ENCODE assay signal across 28 cellular contexts in genomic region chr9:83800236-83801033, GRCh38.
"Had no signal": no experiment of that assay in that cellular context is flagged by ENCODE, and none has a peak within 500 bp of the region (broad histone marks: within the 10 kb centered on the region; RNA-seq: fewer than 3 reads in every experiment).

No MANE protein-coding gene starts in this region.

- H3K9me3 ChIP-seq: esophagus muscularis mucosa, gastroesophageal sphincter, heart left ventricle, left lung, mucosa of descending colon, right lobe of liver, stomach, thyroid gland had no signal

- H3K27ac Mint-ChIP-seq: dendritic cell treated with granulocyte-macrophage colony-stimulating factor and Interleukin-4, amounts not matched to agents 40 ng/mL and 50 ng/mL, for 4 days; mesothelial cell of epicardium; naive B cell; natural killer cell treated with Interleukin-12 subunit alpha and Interleukin-12 subunit beta and Interleukin-15 and Interleukin-18, amount 100 ng/mL, for 72 hours; neural progenitor cell; progenitor cell of endocrine pancreas; type B pancreatic cell had no signal

- H3K9ac ChIP-seq: neural progenitor cell, parathyroid adenoma had no signal

- H2AFZ ChIP-seq: hepatocyte, neural progenitor cell, parathyroid adenoma had no signal

- H3K4me1 ChIP-seq: foreskin keratinocyte, heart left ventricle, left lung, neural progenitor cell, parathyroid adenoma, right lobe of liver, stomach, thyroid gland had no signal

- H3K79me2 ChIP-seq: hepatocyte, parathyroid adenoma had no signal

- H3K9me3 Mint-ChIP-seq: dendritic cell treated with granulocyte-macrophage colony-stimulating factor and Interleukin-4, amounts not matched to agents 40 ng/mL and 50 ng/mL, for 4 days; mesothelial cell of epicardium; naive B cell; natural killer cell treated with Interleukin-12 subunit alpha and Interleukin-12 subunit beta and Interleukin-15 and Interleukin-18, amount 100 ng/mL, for 72 hours; type B pancreatic cell had no signal

- H3K27ac ChIP-seq: esophagus muscularis mucosa, foreskin keratinocyte, gastroesophageal sphincter, heart left ventricle, hepatocyte, left lung, neural progenitor cell, parathyroid adenoma, right lobe of liver, stomach, thyroid gland had no signal

- H3K4me2 ChIP-seq: hepatocyte, neural progenitor cell, smooth muscle cell had no signal

- FAIRE-seq: endothelial cell of umbilical vein, kidney had no signal

- DNase-seq: effector CD8-positive, alpha-beta T cell; foreskin keratinocyte; heart left ventricle; kidney; left lung; mesenchymal stem cell; mucosa of descending colon; naive B cell; right lobe of liver; stimulated activated CD4-positive, alpha-beta T cell treated with anti-CD3 and anti-CD28 coated beads, Interleukin-12 subunit alpha, Interleukin-12 subunit beta, amount 100 ng/mL, for 4 hours; stimulated activated CD4-positive, alpha-beta T cell treated with anti-CD3 and anti-CD28 coated beads, Interleukin-1b, Interleukin-23, amount 100 ng/mL, for 48 hours; stimulated activated CD4-positive, alpha-beta T cell treated with anti-CD3 and anti-CD28 coated beads, Interleukin-4, amount 100 ng/mL, for 1 hour; stimulated activated CD8-positive, alpha-beta memory T cell treated with anti-CD3 and anti-CD28 coated beads, Interleukin-4, amount 100 ng/mL, for 48 hours; stimulated activated naive CD4-positive, alpha-beta T cell treated with Interleukin-2 at 50 U/mL for 16 hours; stomach; thyroid gland had no signal

- H3K27me3 ChIP-seq: esophagus muscularis mucosa, foreskin keratinocyte, gastroesophageal sphincter, heart left ventricle, hepatocyte, left lung, neural progenitor cell, right lobe of liver, stomach, thyroid gland had no signal

- H3K27me3 Mint-ChIP-seq: dendritic cell treated with granulocyte-macrophage colony-stimulating factor and Interleukin-4, amounts not matched to agents 40 ng/mL and 50 ng/mL, for 4 days; naive B cell; natural killer cell treated with Interleukin-12 subunit alpha and Interleukin-12 subunit beta and Interleukin-15 and Interleukin-18, amount 100 ng/mL, for 72 hours; progenitor cell of endocrine pancreas; type B pancreatic cell had no signal

- H3K36me3 Mint-ChIP-seq: type B pancreatic cell had no signal

- H3K4me1 Mint-ChIP-seq: mesothelial cell of epicardium, naive B cell, neural progenitor cell had no signal

- H3K4me3 ChIP-seq: esophagus muscularis mucosa, gastroesophageal sphincter, heart left ventricle, hepatocyte, left lung, mucosa of descending colon, neural progenitor cell, right lobe of liver, smooth muscle cell, stomach, thyroid gland had no signal

- H3K4me3 Mint-ChIP-seq: dendritic cell treated with granulocyte-macrophage colony-stimulating factor and Interleukin-4, amounts not matched to agents 40 ng/mL and 50 ng/mL, for 4 days; mesothelial cell of epicardium; natural killer cell treated with Interleukin-12 subunit alpha and Interleukin-12 subunit beta and Interleukin-15 and Interleukin-18, amount 100 ng/mL, for 72 hours; neural progenitor cell; type B pancreatic cell had no signal

- ATAC-seq: foreskin keratinocyte; gastroesophageal sphincter; heart left ventricle; left lung; mucosa of descending colon; natural killer cell treated with Interleukin-12 subunit alpha and Interleukin-12 subunit beta and Interleukin-15 and Interleukin-18, amount 100 ng/mL, for 72 hours; right lobe of liver had no signal
